ENCODE assay signal across 9 cellular contexts in the genomic region with DNA sequence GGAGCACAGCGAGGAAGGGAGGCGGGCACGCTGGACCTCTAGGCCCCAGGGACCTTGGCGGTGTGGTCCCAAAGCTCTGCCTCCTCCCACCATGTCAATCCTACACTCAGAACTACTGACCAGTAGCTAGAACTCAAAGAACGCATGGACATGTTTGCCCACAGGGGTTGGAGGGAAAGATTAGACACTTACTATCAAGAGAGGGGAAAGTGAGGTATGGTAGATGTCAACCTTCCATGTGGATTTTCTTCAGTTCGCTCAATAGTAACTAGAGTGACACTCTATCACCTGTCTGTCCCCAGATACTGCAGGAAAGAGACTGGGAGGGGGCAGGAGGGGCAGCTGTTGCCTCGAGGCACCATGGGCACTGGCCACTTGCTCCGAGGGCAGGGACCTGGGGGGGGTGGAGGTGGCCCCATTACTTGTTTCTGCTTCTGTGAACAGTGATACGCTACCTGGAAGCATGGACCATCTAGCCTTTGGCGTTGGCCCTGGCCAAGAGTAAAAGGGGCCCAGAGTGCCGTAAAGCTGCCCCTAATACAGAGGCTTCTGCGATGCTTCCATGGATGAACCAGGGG. TPM values are rescaled to one million over a fixed set of nuclear protein-coding genes. Genes with fewer than 3 reads are reported as not detected.
DNase-seq lines count a peak whose midpoint lies in the region; ATAC-seq, FAIRE-seq and TF ChIP-seq lines count a peak whose summit lies in the region.
"Had no signal": no experiment of that assay in that cellular context is flagged by ENCODE, and none has a peak within 500 bp of the region (broad histone marks: within the 10 kb centered on the region; RNA-seq: fewer than 3 reads in every experiment).

No MANE protein-coding gene starts in this region.

- H3K18ac ChIP-seq in mesenchymal stem cell (ENCODE audit: low read depth in 1 of 2, low read length in 2 of 2) = no peak overlapping the region

- DNase-seq in activated naive CD4-positive, alpha-beta T cell treated with Interleukin-2 at 50 U/mL for 16 hours = no peak
- peak in 1 of 4 experiments; percentile 27 for DNase-seq in K562 (ENCODE audit: extremely low read depth in 1 of 4, low spot score in 3 of 4)
- no peak for DNase-seq in mesenchymal stem cell
- DNase-seq in upper lobe of left lung = peak in 1 of 2 donors; percentile 17
- DNase-seq in anterior cingulate cortex (lab: John Stamatoyannopoulos, UW) = no peak
- DNase-seq in cerebellum (ENCODE audit: low spot score) = no peak
- DNase-seq in stimulated activated CD4-positive, alpha-beta T cell treated with anti-CD3 and anti-CD28 coated beads, Interleukin-4, amount 100 ng/mL, for 1 hour = no peak

- H2AFZ ChIP-seq in K562 (ENCODE audit: low read depth, low read length) = no peak overlapping the region
- H2AFZ ChIP-seq in mesenchymal stem cell (ENCODE audit: low read depth, low read length) = no peak overlapping the region

- H2BK15ac ChIP-seq in mesenchymal stem cell (ENCODE audit: low read depth, poor library complexity, severe bottlenecking) = no peak overlapping the region

- no peak overlapping the region for H4K8ac ChIP-seq in mesenchymal stem cell (ENCODE audit: low read length)

- no peaks in the 10 kb centered on the region for H3K27me3 ChIP-seq in K562 (ENCODE audit: control insufficient read depth in 2 of 2, insufficient read depth in 2 of 2, low read length in 2 of 2)
- H3K27me3 ChIP-seq in mesenchymal stem cell (ENCODE audit: control insufficient read depth in 1 of 2, insufficient read depth in 1 of 2, low read length in 2 of 2) = no peaks in the 10 kb centered on the region
- no peaks in the 10 kb centered on the region for H3K27me3 ChIP-seq in upper lobe of left lung

- ATAC-seq in K562 (no peak), upper lobe of left lung (ENCODE audit: low FRiP score in 2 of 2) (no peak)

- H3K79me1 ChIP-seq in mesenchymal stem cell (replicated peaks; ENCODE audit: low read length, poor library complexity, severe bottlenecking) = no peaks in the 10 kb centered on the region

- 54% methylated on average over 9 of the region's 12 CpGs for WGBS in K562 (ENCODE audit: insufficient coverage, low coverage, missing lambda C conversion rate)
- WGBS in mesenchymal stem cell = 78% methylated on average over 8 of the region's 12 CpGs
- 76 to 81% methylated on average over 8 to 12 of the region's 12 CpGs for WGBS in upper lobe of left lung, 2 donors

- no peaks in the 10 kb centered on the region for H3K27me3 Mint-ChIP-seq in activated naive CD4-positive, alpha-beta T cell treated with anti-CD3 and anti-CD28 coated beads, Interleukin-2, amount 50 U/mL, for 24 hours

- H3K36me3 ChIP-seq in K562 (ENCODE audit: control insufficient read depth, insufficient read depth, low read length) = peaks cover 38% of the 10 kb centered on the region; the same call in 2 of the 3 replicates
- H3K36me3 ChIP-seq in mesenchymal stem cell (ENCODE audit: control insufficient read depth in 1 of 2, insufficient read depth in 2 of 2, low read depth in 1 of 2, low read length in 2 of 2) = no peaks in the 10 kb centered on the region
- H3K36me3 ChIP-seq in upper lobe of left lung = no peaks in the 10 kb centered on the region

- peaks cover 65% of the 10 kb centered on the region for H3K4me1 Mint-ChIP-seq in activated naive CD4-positive, alpha-beta T cell treated with anti-CD3 and anti-CD28 coated beads, Interleukin-2, amount 50 U/mL, for 24 hours

- H4K20me1 ChIP-seq in K562 (replicated peaks; ENCODE audit: control insufficient read depth, insufficient read depth, low read length) = peaks cover 75% of the 10 kb centered on the region

- no peak overlapping the region for H3K4ac ChIP-seq in mesenchymal stem cell (ENCODE audit: low read depth in 1 of 2, low read length in 2 of 2)

- no peak for TF ChIP-seq POLR2A in K562 (conservative IDR thresholded peaks at IDR 0.05)
- no peak for TF ChIP-seq POLR2A in upper lobe of left lung (IDR thresholded peaks at IDR 0.05)

- TF ChIP-seq RAD21 in K562 (CRISPR knock-in tag; conservative IDR thresholded peaks at IDR 0.05 in 1 of 2, IDR thresholded peaks at IDR 0.05 in 1 of 2) = no peak

- TF ChIP-seq CTCF in K562 (IDR thresholded peaks at IDR 0.05 in 2 of 3, conservative IDR thresholded peaks at IDR 0.05 in 1 of 3; ENCODE audit: insufficient read depth in 2 of 3, low read depth in 1 of 3, low read length in 3 of 3) (no peak), upper lobe of left lung (IDR thresholded peaks at IDR 0.05) (no peak)

- no peak overlapping the region for H2AK5ac ChIP-seq in mesenchymal stem cell (ENCODE audit: low read length, severe bottlenecking)

- CTCF ChIA-PET in K562 (lab: Yijun Ruan, JAX; ENCODE audit: low intra/inter-chr PET ratio) = no interaction called here

- no peak overlapping the region for H2BK120ac ChIP-seq in mesenchymal stem cell (ENCODE audit: low read depth, low read length)

- no peaks in the 10 kb centered on the region for H3K9me3 Mint-ChIP-seq in activated naive CD4-positive, alpha-beta T cell treated with anti-CD3 and anti-CD28 coated beads, Interleukin-2, amount 50 U/mL, for 24 hours

- peak overlapping the region; percentile 25 for H3K27ac Mint-ChIP-seq in activated naive CD4-positive, alpha-beta T cell treated with anti-CD3 and anti-CD28 coated beads, Interleukin-2, amount 50 U/mL, for 24 hours

- BruUV-seq in K562 (replicated peaks; lab: Mats Ljungman, UMichigan) = no TSS peak

- H3K27ac ChIP-seq in K562 (ENCODE audit: extremely low read depth, low read depth, low read length) = peak overlapping the region; percentile 88; the same call in 1 of the 3 replicates
- no peak overlapping the region for H3K27ac ChIP-seq in mesenchymal stem cell (ENCODE audit: low read length, poor library complexity, severe bottlenecking)
- H3K27ac ChIP-seq in upper lobe of left lung = peak overlapping the region; percentile 98 to 99 (median 98)

- peak overlapping the region; percentile 97 for H3K4me2 ChIP-seq in K562 (ENCODE audit: insufficient read depth, low read length)
- H3K4me2 ChIP-seq in mesenchymal stem cell (ENCODE audit: low read length, poor library complexity, severe bottlenecking) = peak overlapping the region; percentile 84

- peak overlapping the region; percentile 90 to 95; a peak in 3 of 4 replicates for H3K9ac ChIP-seq in K562 (ENCODE audit: insufficient read depth in 1 of 2, low read depth in 2 of 2, low read length in 2 of 2)
- peak overlapping the region; percentile 99 for H3K9ac ChIP-seq in mesenchymal stem cell (ENCODE audit: low read length)

- H3K4me1 ChIP-seq in K562 (replicated peaks in 1 of 2; ENCODE audit: control insufficient read depth in 2 of 2, insufficient read depth in 2 of 2, low read length in 2 of 2) (peaks cover 42 to 46% of the 10 kb centered on the region in 2 experiments; a peak in 4 of 5 replicates), mesenchymal stem cell (ENCODE audit: control insufficient read depth, insufficient read depth, low read depth, low read length) (peaks cover 29% of the 10 kb centered on the region), upper lobe of left lung (peaks cover 54 to 66% (median 58%) of the 10 kb centered on the region in 4 donors)

- no peaks in the 10 kb centered on the region for H3K36me3 Mint-ChIP-seq in activated naive CD4-positive, alpha-beta T cell treated with anti-CD3 and anti-CD28 coated beads, Interleukin-2, amount 50 U/mL, for 24 hours

- no peaks in the 10 kb centered on the region for H3K9me3 ChIP-seq in K562 (replicated peaks; ENCODE audit: control insufficient read depth, insufficient read depth, low read depth, low read length)
- H3K9me3 ChIP-seq in mesenchymal stem cell (ENCODE audit: control insufficient read depth, low read length) = no peaks in the 10 kb centered on the region
- H3K9me3 ChIP-seq in upper lobe of left lung = no peaks in the 10 kb centered on the region

- FAIRE-seq in K562 (lab: Jason Lieb, UNC) = no peak
- FAIRE-seq: G401.6 had no signal

- no peak overlapping the region for H2BK5ac ChIP-seq in mesenchymal stem cell (ENCODE audit: low read depth, low read length, poor library complexity, severe bottlenecking)

- no peak overlapping the region for H3K23ac ChIP-seq in mesenchymal stem cell (ENCODE audit: low read length in 2 of 2)

- no peak for TF ChIP-seq EP300 in K562 (IDR thresholded peaks at IDR 0.05; ENCODE audit: low read length)
- TF ChIP-seq EP300 in upper lobe of left lung (IDR thresholded peaks at IDR 0.05) = no peak

- in situ Hi-C loops in K562 (cut with MboI) = no loop called here

- POLR2A ChIA-PET in K562 (lab: Yijun Ruan, JAX) = interaction anchor here (0.6 to 5.1 kb wide), 12 partner anchors 9 to 271 kb away, joined by 3 to 64 read pairs (median 4); a partner anchor contains a TSS

- peaks cover 7% of the 10 kb centered on the region for H3K9me1 ChIP-seq in K562 (ENCODE audit: control insufficient read depth, insufficient read depth, low read length)

- no peak overlapping the region for H3K14ac ChIP-seq in mesenchymal stem cell (ENCODE audit: low read length in 2 of 2)

- H3K4me3 ChIP-seq in K562 (peak overlapping the region; percentile 70), mesenchymal stem cell (ENCODE audit: insufficient read depth in 1 of 2, low read depth in 1 of 2, low read length in 2 of 2) (peak overlapping the region in 1 of 2 experiments; percentile 95), upper lobe of left lung (peak overlapping the region in 3 of 4 donors; percentile 77 to 98 (median 88))

- H3K79me2 ChIP-seq in K562 (ENCODE audit: control insufficient read depth, insufficient read depth, low read length) = peaks cover 99% of the 10 kb centered on the region

- peak overlapping the region; percentile 92 for H3K4me3 Mint-ChIP-seq in activated naive CD4-positive, alpha-beta T cell treated with anti-CD3 and anti-CD28 coated beads, Interleukin-2, amount 50 U/mL, for 24 hours

- intact Hi-C loops in K562 (cut with micrococcal nuclease) = no loop called here

- H2BK12ac ChIP-seq in mesenchymal stem cell (ENCODE audit: low read length in 2 of 2) = peak overlapping the region in 1 of 2 experiments; percentile 39

- no peak overlapping the region for H4K91ac ChIP-seq in mesenchymal stem cell (ENCODE audit: low read length)

RNA-seq across cellular contexts. Expression of a gene that starts 0.9 kb away (rescaled TPM):
- 117 and 149 TPM in 2 replicates for total RNA-seq in K562 (2011; cell fraction: chromatin; rRNA removed; ENCODE audit: low replicate concordance)
- 70.2 and 72.0 TPM in 2 replicates for total RNA-seq in K562 (2011; cell fraction: nucleolus; rRNA removed)
- 82.5 and 92.1 TPM in 2 replicates for total RNA-seq in K562 (2011; cell fraction: nucleoplasm; rRNA removed)
- total RNA-seq in K562 (2014; rRNA removed) (31.2 and 36.7 TPM in 2 replicates), K562 (2014; rRNA removed; fragmentation: Illumina TruSeq; extraction: Trizol) (22.2 and 23.4 TPM in 2 replicates), K562 (2015; rRNA removed; fragmentation: Illumina TruSeq; extraction: Trizol) (26.8 and 27.1 TPM in 2 replicates), K562 (2021) (38.2 and 43.6 TPM in 2 replicates), upper lobe of left lung (100 to 1,000 TPM in 1 of 6 donors, 10 to 100 TPM in 5; 51.6 to 109 (median 58.9) TPM), cerebellum (54.3 TPM)
- polyA plus RNA-seq in K562 (2011; rRNA removed) (40.5 and 50.2 TPM in 2 replicates), K562 (2014; fragmentation: Illumina TruSeq; extraction: Trizol) (37.4 and 37.9 TPM in 2 replicates), K562 (2014; fragmentation: Nextera tagmentation; extraction: Ambion mirVana) (1 to 10 TPM; 4.4 to 4.8 TPM), K562 (2014; rRNA removed) (44.3 and 46.8 TPM in 2 replicates)
- 31.2 and 58.5 TPM in 2 replicates for polyA plus RNA-seq in K562 (2011; cell fraction: cytosol; rRNA removed)
- 256 and 286 TPM in 2 replicates for polyA plus RNA-seq in K562 (2011; cell fraction: nucleus; rRNA removed)
- 23.7 and 36.2 TPM in 2 replicates for polyA plus RNA-seq in K562 (2012)
- 32.2 and 34.2 TPM in 2 replicates for polyA minus RNA-seq in K562 (2011; rRNA and poly(A)+ RNA removed)
- polyA minus RNA-seq in K562 (2011; cell fraction: cytosol; rRNA and poly(A)+ RNA removed) = 13.9 and 15.7 TPM in 2 replicates
- 35.7 and 49.3 TPM in 2 replicates for polyA minus RNA-seq in K562 (2011; cell fraction: nucleus; rRNA and poly(A)+ RNA removed)
- 19.5 TPM for polyA plus RNA-seq in mesenchymal stem cell (2013, experiment 1 of 2)
- 18.9 TPM for polyA plus RNA-seq in mesenchymal stem cell (2013, experiment 2 of 2)

RNA-seq across cellular contexts. Expression of a gene that starts 10.7 kb away (rescaled TPM):
- 26.6 and 28.0 TPM in 2 replicates for total RNA-seq in K562 (2011; cell fraction: chromatin; rRNA removed; ENCODE audit: low replicate concordance)
- 15.2 and 19.5 TPM in 2 replicates for total RNA-seq in K562 (2011; cell fraction: nucleolus; rRNA removed)
- 23.8 and 32.1 TPM in 2 replicates for total RNA-seq in K562 (2011; cell fraction: nucleoplasm; rRNA removed)
- total RNA-seq in K562 (2014; rRNA removed) (22.2 and 26.0 TPM in 2 replicates), K562 (2014; rRNA removed; fragmentation: Illumina TruSeq; extraction: Trizol) (21.8 and 23.4 TPM in 2 replicates), K562 (2015; rRNA removed; fragmentation: Illumina TruSeq; extraction: Trizol) (22.4 and 23.0 TPM in 2 replicates), K562 (2021) (29.0 and 31.6 TPM in 2 replicates), upper lobe of left lung (10 to 100 TPM; 18.6 to 33.2 (median 26.3) TPM), cerebellum (34.3 TPM)
- polyA plus RNA-seq in K562 (2011; rRNA removed) (24.6 and 26.3 TPM in 2 replicates), K562 (2014; fragmentation: Illumina TruSeq; extraction: Trizol) (22.2 TPM in 2 replicates), K562 (2014; fragmentation: Nextera tagmentation; extraction: Ambion mirVana) (10 to 100 TPM in 1 of 2 experiments, 1 to 10 TPM in 1; 7.5 to 12.9 TPM), K562 (2014; rRNA removed) (24.9 and 25.7 TPM in 2 replicates)
- 20.8 and 25.4 TPM in 2 replicates for polyA plus RNA-seq in K562 (2011; cell fraction: cytosol; rRNA removed)
- polyA plus RNA-seq in K562 (2011; cell fraction: nucleus; rRNA removed) = 19.8 and 21.7 TPM in 2 replicates
- polyA plus RNA-seq in K562 (2012) = 21.3 and 23.2 TPM in 2 replicates
- polyA minus RNA-seq in K562 (2011; rRNA and poly(A)+ RNA removed) = 31.4 and 32.6 TPM in 2 replicates
- polyA minus RNA-seq in K562 (2011; cell fraction: cytosol; rRNA and poly(A)+ RNA removed) = 15.6 and 17.0 TPM in 2 replicates
- 6.1 and 10.0 TPM in 2 replicates for polyA minus RNA-seq in K562 (2011; cell fraction: nucleus; rRNA and poly(A)+ RNA removed)
- polyA plus RNA-seq in mesenchymal stem cell (2013, experiment 1 of 2) = 18.0 TPM
- 18.3 TPM for polyA plus RNA-seq in mesenchymal stem cell (2013, experiment 2 of 2)

RNA-seq across cellular contexts. Expression of a gene that starts 25.3 kb away (rescaled TPM):
- not detected in 2 replicates for total RNA-seq in K562 (2011; cell fraction: chromatin; rRNA removed; ENCODE audit: low replicate concordance)
- 0.13 TPM in 1 of 2 replicates, not detected in the other for total RNA-seq in K562 (2011; cell fraction: nucleolus; rRNA removed)
- total RNA-seq in K562 (2011; cell fraction: nucleoplasm; rRNA removed) = 0.15 TPM in 1 of 2 replicates, not detected in the other
- total RNA-seq in K562 (2014; rRNA removed) = not detected in 2 replicates
- total RNA-seq in K562 (2014; rRNA removed; fragmentation: Illumina TruSeq; extraction: Trizol) = not detected in 2 replicates
- not detected in 2 replicates for total RNA-seq in K562 (2015; rRNA removed; fragmentation: Illumina TruSeq; extraction: Trizol)
- total RNA-seq in K562 (2021) = 0.27 and 0.31 TPM in 2 replicates
- not detected in 2 replicates for polyA plus RNA-seq in K562 (2011; rRNA removed)
- 0.03 TPM in 1 of 2 replicates, not detected in the other for polyA plus RNA-seq in K562 (2011; cell fraction: cytosol; rRNA removed)
- polyA plus RNA-seq in K562 (2011; cell fraction: nucleus; rRNA removed) = 0.06 and 0.10 TPM in 2 replicates
- 0.03 TPM in 1 of 2 replicates, not detected in the other for polyA plus RNA-seq in K562 (2012)
- polyA plus RNA-seq in K562 (2014; fragmentation: Illumina TruSeq; extraction: Trizol) = not detected in 2 replicates
- not detected for polyA plus RNA-seq in K562 (2014; fragmentation: Nextera tagmentation; extraction: Ambion mirVana)
- polyA plus RNA-seq in K562 (2014; rRNA removed) = 0.04 and 0.05 TPM in 2 replicates
- polyA minus RNA-seq in K562 (2011; rRNA and poly(A)+ RNA removed) = not detected in 2 replicates
- polyA minus RNA-seq in K562 (2011; cell fraction: cytosol; rRNA and poly(A)+ RNA removed) = not detected in 2 replicates
- not detected in 2 replicates for polyA minus RNA-seq in K562 (2011; cell fraction: nucleus; rRNA and poly(A)+ RNA removed)
- 14.8 TPM for polyA plus RNA-seq in mesenchymal stem cell (2013, experiment 1 of 2)
- 13.7 TPM for polyA plus RNA-seq in mesenchymal stem cell (2013, experiment 2 of 2)
- 10 to 100 TPM in 4 of 6 donors, 1 to 10 TPM in 2; 3.8 to 18.5 (median 14.4) TPM for total RNA-seq in upper lobe of left lung
- total RNA-seq in cerebellum = 0.36 TPM
